Comparison of ENCODE assay signal across 1 cellular context in genomic region chr12:100717733-100718067, GRCh38.
TF ChIP-seq lines count a peak whose summit lies in the region.

No MANE protein-coding gene starts in this region.

TF ChIP-seq in IMR-90, 13 proteins besides CTCF, POLR2A, EP300 and RAD21:
- TF ChIP-seq RCOR1 (IDR thresholded peaks at IDR 0.05; ENCODE audit: insufficient replicate concordance, low read length) (no peak), NFE2L2 (IDR thresholded peaks at IDR 0.05; ENCODE audit: low read depth, low read length) (no peak), CEBPB (IDR thresholded peaks at IDR 0.05; ENCODE audit: low read depth, low read length) (no peak), BHLHE40 (IDR thresholded peaks at IDR 0.05; ENCODE audit: low read depth, low read length) (no peak), ELK1 (IDR thresholded peaks at IDR 0.05; ENCODE audit: borderline replicate concordance, low read depth, low read length) (no peak)
